1 cellular context compared by ENCODE assay signal in the genomic region with DNA sequence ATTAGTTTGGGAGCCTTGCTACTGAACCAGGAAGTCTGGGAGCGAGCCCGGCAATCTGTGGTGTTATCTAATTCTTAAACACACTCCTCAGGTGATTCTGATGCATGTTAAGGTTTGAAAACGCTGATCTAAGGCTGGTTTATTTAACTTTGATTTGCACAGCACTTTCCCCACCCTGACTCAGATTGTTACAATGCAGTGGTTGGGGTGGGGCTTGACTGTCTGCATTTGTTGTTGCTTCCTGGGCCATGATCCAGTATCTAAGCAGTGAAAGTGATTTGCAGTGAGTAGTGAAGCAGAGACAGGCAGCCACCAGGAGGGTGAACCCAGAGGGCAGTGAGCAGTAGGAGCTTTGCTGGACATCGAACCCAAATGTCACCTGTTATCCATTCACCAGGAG.
TF ChIP-seq lines count a peak whose summit lies in the region.

No MANE protein-coding gene starts in this region.

TF ChIP-seq in WTC11, 78 proteins besides CTCF, POLR2A, EP300 and RAD21 (continued from another document):
- no peak for TF ChIP-seq ZNF219 (CRISPR knock-in tag; IDR thresholded peaks at IDR 0.05; ENCODE audit: borderline replicate concordance)
